31 cellular contexts compared by ENCODE assay signal in the genomic region with DNA sequence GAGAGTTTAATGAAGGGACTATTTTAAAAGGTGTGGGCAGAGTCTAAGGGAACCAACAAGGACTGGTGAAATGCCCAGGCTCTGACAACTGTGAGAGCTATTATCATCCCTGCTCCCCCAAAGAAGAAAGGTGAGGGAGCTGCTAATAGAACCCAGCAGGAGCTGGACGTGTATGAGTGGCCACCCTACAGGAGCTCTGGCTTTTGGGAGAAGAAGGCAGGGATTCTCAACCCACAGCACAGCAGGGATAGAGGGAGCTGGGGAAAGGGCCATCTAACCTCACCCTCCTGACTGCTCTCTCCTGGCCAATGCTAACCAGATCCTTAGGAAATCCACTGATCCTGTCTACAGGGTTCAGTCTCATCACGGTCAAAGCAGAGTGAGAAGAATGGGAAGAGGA. TPM values are rescaled to one million over a fixed set of nuclear protein-coding genes. Genes with fewer than 3 reads are reported as not detected.
DNase-seq lines count a peak whose midpoint lies in the region; ATAC-seq, FAIRE-seq and TF ChIP-seq lines count a peak whose summit lies in the region.
"Had no signal": no experiment of that assay in that cellular context is flagged by ENCODE, and none has a peak within 500 bp of the region (broad histone marks: within the 10 kb centered on the region; RNA-seq: fewer than 3 reads in every experiment).

No MANE protein-coding gene starts in this region.

- ATAC-seq in stimulated activated effector memory CD8-positive, alpha-beta T cell treated with anti-CD3 and anti-CD28 coated beads, Interleukin-12 subunit alpha, Interleukin-12 subunit beta, amount 100 ng/mL, for 72 hours = peak; percentile 11
- no peak for ATAC-seq in GM18517 (IDR thresholded peaks at IDR 0.05; ENCODE audit: unreplicated experiment)
- ATAC-seq: GM12878 had no signal

- no peaks in the 10 kb centered on the region for H3K36me3 Mint-ChIP-seq in endodermal cell (ENCODE audit: low read depth)
- H3K36me3 Mint-ChIP-seq in stimulated activated effector memory CD8-positive, alpha-beta T cell treated with anti-CD3 and anti-CD28 coated beads, Interleukin-12 subunit alpha, Interleukin-12 subunit beta, amount 100 ng/mL, for 72 hours = no peaks in the 10 kb centered on the region
- no peaks in the 10 kb centered on the region for H3K36me3 Mint-ChIP-seq in T-helper 2 cell treated with Interferon-gamma antibody and Interleukin-4, amounts not matched to agents 5 μg/mL and 100 μg/mL, for 36 hours (ENCODE audit: low read depth)
- H3K36me3 Mint-ChIP-seq: CD14-positive monocyte; CD4-positive, alpha-beta memory T cell; CD4-positive, CD25-positive, alpha-beta regulatory T cell; CD8-positive, alpha-beta memory T cell had no signal

- H3K4me1 ChIP-seq in endodermal cell (ENCODE audit: control insufficient read depth, insufficient read depth, low read length) (no peaks in the 10 kb centered on the region), esophagus muscularis mucosa (no peaks in the 10 kb centered on the region), osteoblast (ENCODE audit: insufficient read depth, low read length) (no peaks in the 10 kb centered on the region)
- H3K4me1 ChIP-seq: BE2C, BLaER1 had no signal

- H3K9me3 ChIP-seq in endodermal cell (ENCODE audit: control insufficient read depth, low read length) = no peaks in the 10 kb centered on the region
- H3K9me3 ChIP-seq in esophagus muscularis mucosa = no peaks in the 10 kb centered on the region
- H3K9me3 ChIP-seq in osteoblast (ENCODE audit: low read depth, low read length) = no peaks in the 10 kb centered on the region
- H3K9me3 ChIP-seq: BE2C, BLaER1 had no signal

- H3K79me2 ChIP-seq in osteoblast (ENCODE audit: insufficient read depth, low read length) = no peaks in the 10 kb centered on the region

- WGBS in endodermal cell (ENCODE audit: insufficient coverage in 1 of 2, insufficient read length in 1 of 2), 2 experiments = 70% methylated on average over 2 of the region's 2 CpGs; no CpG with 5 or more reads in 1 of the 2 experiments
- WGBS in esophagus muscularis mucosa = 74% methylated on average over 2 of the region's 2 CpGs

- H3K27ac ChIP-seq in endodermal cell (ENCODE audit: low read depth, low read length) (no peak overlapping the region), esophagus muscularis mucosa (replicated peaks in 1 of 4) (no peak overlapping the region), osteoblast (ENCODE audit: low read depth, low read length) (no peak overlapping the region)
- H3K27ac ChIP-seq: BLaER1 had no signal

- no peaks in the 10 kb centered on the region for H4K20me1 ChIP-seq in osteoblast (ENCODE audit: insufficient read depth, low read length)
- H4K20me1 ChIP-seq: BLaER1 had no signal

- H3K27me3 ChIP-seq in endodermal cell (ENCODE audit: control insufficient read depth, insufficient read depth, low read length, poor library complexity, severe bottlenecking) = no peaks in the 10 kb centered on the region
- no peaks in the 10 kb centered on the region for H3K27me3 ChIP-seq in esophagus muscularis mucosa
- H3K27me3 ChIP-seq in osteoblast (ENCODE audit: insufficient read depth, low read length) = no peaks in the 10 kb centered on the region
- H3K27me3 ChIP-seq: BLaER1 had no signal

- no peak for TF ChIP-seq EP300 in esophagus muscularis mucosa (IDR thresholded peaks at IDR 0.05)

- no peak for TF ChIP-seq POLR2A in esophagus muscularis mucosa (IDR thresholded peaks at IDR 0.05; ENCODE audit: low read depth)

- H3K4me1 Mint-ChIP-seq in endodermal cell = peaks cover 33% of the 10 kb centered on the region
- H3K4me1 Mint-ChIP-seq in stimulated activated effector memory CD8-positive, alpha-beta T cell treated with anti-CD3 and anti-CD28 coated beads, Interleukin-12 subunit alpha, Interleukin-12 subunit beta, amount 100 ng/mL, for 72 hours = no peaks in the 10 kb centered on the region
- no peaks in the 10 kb centered on the region for H3K4me1 Mint-ChIP-seq in T-helper 2 cell treated with Interferon-gamma antibody and Interleukin-4, amounts not matched to agents 5 μg/mL and 100 μg/mL, for 36 hours (ENCODE audit: low read depth)
- H3K4me1 Mint-ChIP-seq: CD14-positive monocyte; CD4-positive, alpha-beta memory T cell; CD4-positive, CD25-positive, alpha-beta regulatory T cell; CD8-positive, alpha-beta memory T cell had no signal

- no peak for TF ChIP-seq CTCF in endodermal cell (conservative IDR thresholded peaks at IDR 0.05)
- TF ChIP-seq CTCF in esophagus muscularis mucosa (IDR thresholded peaks at IDR 0.05) = no peak
- no peak for TF ChIP-seq CTCF in osteoblast (IDR thresholded peaks at IDR 0.05; ENCODE audit: extremely low read depth, low read depth, low read length)

- intact Hi-C loops in esophagus muscularis mucosa (cut with DNase I) = no loop called here

- H3K4me2 ChIP-seq in osteoblast (ENCODE audit: insufficient read depth, low read length) = no peak overlapping the region
- H3K4me2 ChIP-seq: BLaER1 had no signal

- no peak overlapping the region for H3K9ac ChIP-seq in endodermal cell (ENCODE audit: extremely low read depth, low read length, poor library complexity, severe bottlenecking)
- H3K9ac ChIP-seq: BLaER1 had no signal

- no peak overlapping the region for H3K4me3 Mint-ChIP-seq in endodermal cell
- no peak overlapping the region for H3K4me3 Mint-ChIP-seq in stimulated activated effector memory CD8-positive, alpha-beta T cell treated with anti-CD3 and anti-CD28 coated beads, Interleukin-12 subunit alpha, Interleukin-12 subunit beta, amount 100 ng/mL, for 72 hours
- H3K4me3 Mint-ChIP-seq in T-helper 2 cell treated with Interferon-gamma antibody and Interleukin-4, amounts not matched to agents 5 μg/mL and 100 μg/mL, for 36 hours = no peak overlapping the region
- H3K4me3 Mint-ChIP-seq: CD14-positive monocyte; CD4-positive, alpha-beta memory T cell; CD4-positive, CD25-positive, alpha-beta regulatory T cell; CD8-positive, alpha-beta memory T cell had no signal

- peak; percentile 62 for DNase-seq in endodermal cell
- peak; percentile 82 for DNase-seq in esophagus muscularis mucosa (ENCODE audit: extremely low spot score)
- peak; percentile 14 for DNase-seq in osteoblast (ENCODE audit: insufficient read length, low spot score, missing footprints)
- no peak for DNase-seq in stimulated activated effector memory CD8-positive, alpha-beta T cell treated with anti-CD3 and anti-CD28 coated beads, Interleukin-12 subunit alpha, Interleukin-12 subunit beta, amount 100 ng/mL, for 72 hours (ENCODE audit: low spot score in 2 of 2)
- no peak for DNase-seq in GM19239 (ENCODE audit: insufficient read length, low spot score)
- DNase-seq in T-helper 2 cell treated with Interferon-gamma antibody and Interleukin-4, amounts not matched to agents 5 μg/mL and 100 μg/mL, for 36 hours (ENCODE audit: low spot score) = no peak
- DNase-seq in NCI-H2171 (lab: John Stamatoyannopoulos, UW) = no peak
- DNase-seq: 8988T; ACHN; BE2C; C1 segment of cervical spinal cord; CD4-positive, alpha-beta memory T cell; CD4-positive, CD25-positive, alpha-beta regulatory T cell; CD8-positive, alpha-beta memory T cell; COR-L47; DMS 273 treated with DMSO at 0.1 percent for 48 hours; DMS153; DMS53; DMS79; DND-41; EL; GDM1 had no signal

- H3K4me3 ChIP-seq in endodermal cell (ENCODE audit: low read length) (no peak overlapping the region), esophagus muscularis mucosa (no peak overlapping the region), osteoblast (ENCODE audit: insufficient read depth, low read length) (no peak overlapping the region)
- H3K4me3 ChIP-seq: BLaER1, GM12878 had no signal

- FAIRE-seq in GM19239 (lab: Jason Lieb, UNC) = no peak
- FAIRE-seq: A204.1, GM12878, GM12892, GM18507 had no signal

- no peaks in the 10 kb centered on the region for H3K36me3 ChIP-seq in endodermal cell (ENCODE audit: control insufficient read depth, insufficient read depth, low read length)
- H3K36me3 ChIP-seq in esophagus muscularis mucosa = no peaks in the 10 kb centered on the region
- H3K36me3 ChIP-seq in osteoblast (ENCODE audit: insufficient read depth, low read length) = no peaks in the 10 kb centered on the region
- H3K36me3 ChIP-seq: BE2C, BLaER1 had no signal

- no peak overlapping the region for H3K27ac Mint-ChIP-seq in endodermal cell
- H3K27ac Mint-ChIP-seq in stimulated activated effector memory CD8-positive, alpha-beta T cell treated with anti-CD3 and anti-CD28 coated beads, Interleukin-12 subunit alpha, Interleukin-12 subunit beta, amount 100 ng/mL, for 72 hours = no peak overlapping the region
- H3K27ac Mint-ChIP-seq in T-helper 2 cell treated with Interferon-gamma antibody and Interleukin-4, amounts not matched to agents 5 μg/mL and 100 μg/mL, for 36 hours = no peak overlapping the region
- H3K27ac Mint-ChIP-seq: CD14-positive monocyte; CD4-positive, alpha-beta memory T cell; CD4-positive, CD25-positive, alpha-beta regulatory T cell; CD8-positive, alpha-beta memory T cell had no signal

- no peak overlapping the region for H2AFZ ChIP-seq in osteoblast (ENCODE audit: low read length)

- peaks cover 28% of the 10 kb centered on the region for H3K27me3 Mint-ChIP-seq in endodermal cell (ENCODE audit: insufficient read depth)
- H3K27me3 Mint-ChIP-seq in T-helper 2 cell treated with Interferon-gamma antibody and Interleukin-4, amounts not matched to agents 5 μg/mL and 100 μg/mL, for 36 hours (ENCODE audit: low read depth) = no peaks in the 10 kb centered on the region

- peaks cover 2% of the 10 kb centered on the region for H3K9me3 Mint-ChIP-seq in endodermal cell
- H3K9me3 Mint-ChIP-seq in stimulated activated effector memory CD8-positive, alpha-beta T cell treated with anti-CD3 and anti-CD28 coated beads, Interleukin-12 subunit alpha, Interleukin-12 subunit beta, amount 100 ng/mL, for 72 hours = no peaks in the 10 kb centered on the region
- H3K9me3 Mint-ChIP-seq in T-helper 2 cell treated with Interferon-gamma antibody and Interleukin-4, amounts not matched to agents 5 μg/mL and 100 μg/mL, for 36 hours = no peaks in the 10 kb centered on the region
- H3K9me3 Mint-ChIP-seq: CD8-positive, alpha-beta memory T cell had no signal

RNA-seq across cellular contexts. Expression of gene GRIN2B, which starts 57.1 kb away (rescaled TPM):
- total RNA-seq in endodermal cell = 1 to 10 TPM; 2.1 to 8.1 TPM
- 0.68 TPM for polyA plus RNA-seq in endodermal cell (2013, experiment 1 of 2)
- 0.99 TPM for polyA plus RNA-seq in endodermal cell (2013, experiment 2 of 2)
- total RNA-seq in esophagus muscularis mucosa = under 1 TPM; under 0.01 to 0.42 (median 0.03) TPM
- not detected in 2 replicates for total RNA-seq in osteoblast
- total RNA-seq: A673; CD4-positive, alpha-beta memory T cell; CD4-positive, CD25-positive, alpha-beta regulatory T cell; CD8-positive, alpha-beta memory T cell; GM12878 had no signal
- polyA plus RNA-seq: AG04450; CD14-positive monocyte; CD4-positive, CD25-positive, alpha-beta regulatory T cell; CD8-positive, alpha-beta memory T cell had no signal

Comparison
In these comparisons a context has a peak if more than half of its experiments do, and no peak if none do; other contexts are left out.
1. DNase-seq: peak in endodermal cell (single experiment), esophagus muscularis mucosa (single experiment) and osteoblast (single experiment); none in stimulated activated effector memory CD8-positive, alpha-beta T cell treated with anti-CD3 and anti-CD28 coated beads, Interleukin-12 subunit alpha, Interleukin-12 subunit beta, amount 100 ng/mL, for 72 hours (0 of 2), GM19239 (single experiment), T-helper 2 cell treated with Interferon-gamma antibody and Interleukin-4, amounts not matched to agents 5 μg/mL and 100 μg/mL, for 36 hours (single experiment) and NCI-H2171 (single experiment).